Comparison of ENCODE assay signal across 1 cellular context in the genomic region with DNA sequence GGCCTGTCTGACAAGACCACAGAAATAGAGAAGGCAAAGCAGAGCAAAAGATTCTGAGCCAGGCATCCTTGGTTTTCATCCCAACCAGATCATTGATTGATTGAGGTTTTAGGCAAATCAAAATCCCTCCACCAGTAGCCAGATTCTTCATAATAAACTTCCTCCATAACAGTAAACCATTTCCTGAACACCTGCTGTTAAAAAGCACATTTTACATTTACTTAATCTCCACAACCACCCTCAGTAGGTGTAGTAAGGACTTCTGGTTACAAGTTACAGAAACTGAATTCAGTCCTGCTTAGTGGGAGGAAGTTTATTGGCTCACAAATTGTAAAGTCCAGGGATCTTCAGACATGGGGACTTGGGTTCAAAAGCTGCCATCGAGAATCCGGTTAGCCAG.
TF ChIP-seq lines count a peak whose summit lies in the region.

No MANE protein-coding gene starts in this region.

TF ChIP-seq in SK-N-SH, 30 proteins besides CTCF, POLR2A, EP300 and RAD21 (continued from another document):
- no peak for TF ChIP-seq TEAD4 (IDR thresholded peaks at IDR 0.05; ENCODE audit: borderline replicate concordance, insufficient read depth)
- TF ChIP-seq, protein P1, sequence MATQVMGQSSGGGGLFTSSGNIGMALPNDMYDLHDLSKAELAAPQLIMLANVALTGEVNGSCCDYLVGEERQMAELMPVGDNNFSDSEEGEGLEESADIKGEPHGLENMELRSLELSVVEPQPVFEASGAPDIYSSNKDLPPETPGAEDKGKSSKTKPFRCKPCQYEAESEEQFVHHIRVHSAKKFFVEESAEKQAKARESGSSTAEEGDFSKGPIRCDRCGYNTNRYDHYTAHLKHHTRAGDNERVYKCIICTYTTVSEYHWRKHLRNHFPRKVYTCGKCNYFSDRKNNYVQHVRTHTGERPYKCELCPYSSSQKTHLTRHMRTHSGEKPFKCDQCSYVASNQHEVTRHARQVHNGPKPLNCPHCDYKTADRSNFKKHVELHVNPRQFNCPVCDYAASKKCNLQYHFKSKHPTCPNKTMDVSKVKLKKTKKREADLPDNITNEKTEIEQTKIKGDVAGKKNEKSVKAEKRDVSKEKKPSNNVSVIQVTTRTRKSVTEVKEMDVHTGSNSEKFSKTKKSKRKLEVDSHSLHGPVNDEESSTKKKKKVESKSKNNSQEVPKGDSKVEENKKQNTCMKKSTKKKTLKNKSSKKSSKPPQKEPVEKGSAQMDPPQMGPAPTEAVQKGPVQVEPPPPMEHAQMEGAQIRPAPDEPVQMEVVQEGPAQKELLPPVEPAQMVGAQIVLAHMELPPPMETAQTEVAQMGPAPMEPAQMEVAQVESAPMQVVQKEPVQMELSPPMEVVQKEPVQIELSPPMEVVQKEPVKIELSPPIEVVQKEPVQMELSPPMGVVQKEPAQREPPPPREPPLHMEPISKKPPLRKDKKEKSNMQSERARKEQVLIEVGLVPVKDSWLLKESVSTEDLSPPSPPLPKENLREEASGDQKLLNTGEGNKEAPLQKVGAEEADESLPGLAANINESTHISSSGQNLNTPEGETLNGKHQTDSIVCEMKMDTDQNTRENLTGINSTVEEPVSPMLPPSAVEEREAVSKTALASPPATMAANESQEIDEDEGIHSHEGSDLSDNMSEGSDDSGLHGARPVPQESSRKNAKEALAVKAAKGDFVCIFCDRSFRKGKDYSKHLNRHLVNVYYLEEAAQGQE (IDR thresholded peaks at IDR 0.05; ENCODE audit: low read depth, low read length), result no peak
- no peak for TF ChIP-seq RFX5 (IDR thresholded peaks at IDR 0.05; ENCODE audit: low read length)
- TF ChIP-seq RCOR1 (IDR thresholded peaks at IDR 0.05; ENCODE audit: low read length), result no peak
- TF ChIP-seq SIN3A (IDR thresholded peaks at IDR 0.05; ENCODE audit: borderline replicate concordance, low read depth, low read length), result no peak
- TF ChIP-seq FOXM1 (IDR thresholded peaks at IDR 0.05; ENCODE audit: low read depth), result no peak
- TF ChIP-seq FOXJ3 (CRISPR knock-in tag; IDR thresholded peaks at IDR 0.05), result no peak
- TF ChIP-seq CHD2 (IDR thresholded peaks at IDR 0.05; ENCODE audit: low read length, partially characterized antibody), result no peak
